Comparison of ENCODE assay signal across 8 cellular contexts in the genomic region with DNA sequence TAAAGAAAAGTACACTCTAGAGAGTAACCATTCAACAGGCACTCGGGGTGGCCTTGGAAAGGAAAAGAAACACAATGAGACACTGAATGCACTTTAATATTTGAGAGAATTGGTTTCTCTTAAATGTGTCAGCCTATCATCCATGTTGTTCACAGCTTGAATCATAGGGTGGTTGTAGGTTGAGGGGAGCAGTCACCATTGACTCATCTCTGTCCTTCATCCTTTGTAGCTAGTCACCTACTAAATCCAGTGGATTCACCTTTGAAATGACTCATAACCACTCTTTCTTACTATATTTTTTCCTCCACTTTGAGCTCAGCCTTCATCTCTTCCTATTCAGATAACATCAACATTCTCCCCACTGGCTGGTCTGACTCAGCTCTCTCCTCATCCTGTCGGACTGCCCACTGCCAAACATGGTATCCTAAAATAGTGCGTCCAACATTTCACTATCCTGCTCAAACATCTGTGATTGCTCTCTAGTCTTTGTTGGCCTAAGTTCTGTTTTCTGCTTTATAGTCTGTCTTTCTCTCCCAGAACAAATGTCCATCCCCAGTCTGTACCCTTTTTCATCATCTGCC.
DNase-seq lines count a peak whose midpoint lies in the region; ATAC-seq and TF ChIP-seq lines count a peak whose summit lies in the region.

No MANE protein-coding gene starts in this region.

- H3K27ac Mint-ChIP-seq in MCF 10A (ENCODE audit: low read depth, unreplicated experiment) = peak overlapping the region; percentile 4
- no peak overlapping the region for H3K27ac Mint-ChIP-seq in stimulated activated naive CD8-positive, alpha-beta T cell treated with anti-CD3 and anti-CD28 coated beads, Interleukin-15, amount 100 ng/mL, for 72 hours

- H3K9me3 ChIP-seq in breast epithelium (no peaks in the 10 kb centered on the region), fibroblast of lung (ENCODE audit: control insufficient read depth, insufficient read depth, low read depth, low read length) (no peaks in the 10 kb centered on the region)

- DNase-seq in MCF 10A (ENCODE audit: unreplicated experiment) (peak; percentile 85), breast epithelium (ENCODE audit: low spot score in 2 of 2) (no peak), T1000 (lab: John Stamatoyannopoulos, UW) (peak; percentile 71), fibroblast of lung (ENCODE audit: low read depth in 2 of 2) (peak; percentile 88 to 97), mesenteric fat pad (ENCODE audit: low spot score) (no peak), NCI-H2196 treated with DMSO at 0.1 percent for 48 hours (lab: John Stamatoyannopoulos, UW; ENCODE audit: unreplicated experiment) (no peak)
- peak; percentile 31 to 54 for DNase-seq in stimulated activated naive CD8-positive, alpha-beta T cell treated with anti-CD3 and anti-CD28 coated beads, Interleukin-15, amount 100 ng/mL, for 72 hours

- H3K4me3 Mint-ChIP-seq in MCF 10A (ENCODE audit: unreplicated experiment) = no peak overlapping the region
- no peak overlapping the region for H3K4me3 Mint-ChIP-seq in stimulated activated naive CD8-positive, alpha-beta T cell treated with anti-CD3 and anti-CD28 coated beads, Interleukin-15, amount 100 ng/mL, for 72 hours

- intact Hi-C loops in MCF 10A (cut with micrococcal nuclease) = loop anchor here (1.0 kb wide), 2 partner anchors 29 to 34 kb away; no protein-coding TSS in a partner anchor
- intact Hi-C loops in breast epithelium (cut with DNase I; ENCODE audit: low total_unique reads) = no loop called here

- H3K4me3 ChIP-seq in breast epithelium (no peak overlapping the region), fibroblast of lung (replicated peaks in 1 of 4; ENCODE audit: control extremely low read depth in 1 of 4, insufficient read depth in 1 of 4, low read depth in 3 of 4, low read length in 4 of 4) (no peak overlapping the region)

- CTCF ChIA-PET in MCF 10A (lab: Yijun Ruan, JAX) = interaction anchor here (0.5 to 1.4 kb wide), 2 partner anchors 55 to 108 kb away, joined by 3 read pairs; no protein-coding TSS in a partner anchor

- no peaks in the 10 kb centered on the region for H3K36me3 Mint-ChIP-seq in MCF 10A (ENCODE audit: insufficient read depth, unreplicated experiment)

- H4K20me1 ChIP-seq in fibroblast of lung (ENCODE audit: control insufficient read depth, extremely low read depth, insufficient read depth, low read length) = no peaks in the 10 kb centered on the region

- no peaks in the 10 kb centered on the region for H3K27me3 ChIP-seq in breast epithelium
- no peaks in the 10 kb centered on the region for H3K27me3 ChIP-seq in fibroblast of lung (ENCODE audit: control insufficient read depth, insufficient read depth, low read length)

- POLR2A ChIA-PET in MCF 10A (lab: Yijun Ruan, JAX) = interaction anchor here (0.8 to 2.2 kb wide), 10 partner anchors 9 to 456 kb away, joined by 3 to 23 read pairs (median 4); no protein-coding TSS in a partner anchor

- H3K4me1 ChIP-seq in breast epithelium = no peaks in the 10 kb centered on the region
- peaks cover 10% of the 10 kb centered on the region for H3K4me1 ChIP-seq in fibroblast of lung (ENCODE audit: control insufficient read depth, extremely low read depth, insufficient read depth, low read length)

- H3K36me3 ChIP-seq in breast epithelium (no peaks in the 10 kb centered on the region), fibroblast of lung (ENCODE audit: control insufficient read depth, insufficient read depth, low read length) (no peaks in the 10 kb centered on the region)

- no peak overlapping the region for H2AFZ ChIP-seq in fibroblast of lung (ENCODE audit: low read length)

- H3K4me2 ChIP-seq in fibroblast of lung (ENCODE audit: extremely low read depth, insufficient read depth, low read length) = peak overlapping the region; percentile 36

- TF ChIP-seq CTCF in MCF 10A (IDR thresholded peaks at IDR 0.05; ENCODE audit: unreplicated experiment) (no peak), breast epithelium (IDR thresholded peaks at IDR 0.05) (no peak), fibroblast of lung (conservative IDR thresholded peaks at IDR 0.05 in 1 of 2, IDR thresholded peaks at IDR 0.05 in 1 of 2; ENCODE audit: low read depth in 1 of 2, low read length in 2 of 2) (no peak)

- BruUV-seq in MCF 10A (replicated peaks; lab: Mats Ljungman, UMichigan) = no TSS peak

- H3K4me1 Mint-ChIP-seq in MCF 10A (ENCODE audit: insufficient read depth, unreplicated experiment) = peaks cover 18% of the 10 kb centered on the region
- H3K4me1 Mint-ChIP-seq in stimulated activated naive CD8-positive, alpha-beta T cell treated with anti-CD3 and anti-CD28 coated beads, Interleukin-15, amount 100 ng/mL, for 72 hours = peaks cover 26% of the 10 kb centered on the region

- no peaks in the 10 kb centered on the region for H3K9me3 Mint-ChIP-seq in MCF 10A (ENCODE audit: unreplicated experiment)
- H3K9me3 Mint-ChIP-seq in stimulated activated naive CD8-positive, alpha-beta T cell treated with anti-CD3 and anti-CD28 coated beads, Interleukin-15, amount 100 ng/mL, for 72 hours = peaks cover 5 to 13% of the 10 kb centered on the region in 2 donors

- no peaks in the 10 kb centered on the region for H3K27me3 Mint-ChIP-seq in MCF 10A (ENCODE audit: insufficient read depth, unreplicated experiment)
- H3K27me3 Mint-ChIP-seq in stimulated activated naive CD8-positive, alpha-beta T cell treated with anti-CD3 and anti-CD28 coated beads, Interleukin-15, amount 100 ng/mL, for 72 hours = peaks cover 10% of the 10 kb centered on the region

- TF ChIP-seq POLR2A in breast epithelium (IDR thresholded peaks at IDR 0.05) = no peak

- H3K79me2 ChIP-seq in fibroblast of lung (ENCODE audit: control insufficient read depth, insufficient read depth, low read length) = no peaks in the 10 kb centered on the region

- no peak overlapping the region for H3K9ac ChIP-seq in fibroblast of lung (ENCODE audit: insufficient read depth, low read length)

- peak; percentile 98 for ATAC-seq in stimulated activated naive CD8-positive, alpha-beta T cell treated with anti-CD3 and anti-CD28 coated beads, Interleukin-15, amount 100 ng/mL, for 72 hours
- ATAC-seq in HG03025 (IDR thresholded peaks at IDR 0.05; ENCODE audit: low FRiP score, unreplicated experiment) = no peak

- H3K27ac ChIP-seq in breast epithelium = no peak overlapping the region
- H3K27ac ChIP-seq in fibroblast of lung (ENCODE audit: insufficient read depth, low read length) = peak overlapping the region; percentile 42

Comparison
In these comparisons a context has a peak if more than half of its experiments do, and no peak if none do; other contexts are left out.
1. DNase-seq: peak in MCF 10A (single experiment), T1000 (single experiment), fibroblast of lung (2 of 2) and stimulated activated naive CD8-positive, alpha-beta T cell treated with anti-CD3 and anti-CD28 coated beads, Interleukin-15, amount 100 ng/mL, for 72 hours (2 of 2); none in breast epithelium (0 of 2), mesenteric fat pad (single experiment) and NCI-H2196 treated with DMSO at 0.1 percent for 48 hours (single experiment).